8 cellular contexts compared by ENCODE assay signal in the genomic region with DNA sequence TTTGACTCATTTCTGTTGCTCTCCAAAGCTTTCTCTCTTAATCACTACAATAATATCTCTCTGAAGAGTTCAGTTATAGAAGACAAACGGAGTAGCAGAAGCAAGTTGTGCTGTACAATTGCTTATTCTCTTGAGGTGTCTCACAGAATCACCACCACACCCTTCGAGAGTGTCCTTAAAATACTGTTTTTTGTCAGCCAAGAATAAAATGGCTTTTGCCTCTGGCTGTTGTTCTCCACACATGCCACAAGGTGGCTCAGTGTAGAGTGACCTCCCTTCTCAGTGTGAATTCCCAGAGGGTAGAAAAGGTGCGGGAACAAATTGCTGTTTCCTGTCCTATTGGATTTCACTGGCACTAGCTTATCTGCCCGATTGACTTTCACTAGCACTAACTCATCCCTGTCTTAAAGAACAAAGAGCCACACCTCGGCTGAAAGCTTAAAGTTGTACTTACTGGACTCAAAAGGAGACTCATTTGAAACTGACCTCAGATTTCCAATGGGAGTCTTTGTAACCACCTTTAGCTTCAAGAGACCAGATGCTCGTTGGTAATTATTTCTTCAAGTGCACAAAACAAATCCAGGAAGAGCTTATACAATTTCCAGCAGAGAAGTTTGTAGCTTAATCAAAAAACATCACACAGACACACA.
DNase-seq lines count a peak whose midpoint lies in the region; TF ChIP-seq lines count a peak whose summit lies in the region.

No MANE protein-coding gene starts in this region.

- H3K36me3 ChIP-seq in HEK293 (ENCODE audit: control insufficient read depth in 2 of 2, insufficient read depth in 1 of 2, low read length in 2 of 2) (no peaks in the 10 kb centered on the region), thymus (ENCODE audit: control insufficient read depth, insufficient read depth) (no peaks in the 10 kb centered on the region)

- DNase-seq in GM10266 (ENCODE audit: extremely low spot score) (peak; percentile 28), NCI-H1092 treated with DMSO at 0.1 percent for 48 hours (lab: John Stamatoyannopoulos, UW) (peak; percentile 24), chondrocyte (ENCODE audit: low spot score) (no peak), medulla oblongata (ENCODE audit: extremely low spot score) (peak; percentile 50), hippocampal formation (lab: John Stamatoyannopoulos, UW) (no peak)
- peak; percentile 53 for DNase-seq in T-helper 2 cell treated with Interferon-gamma antibody and Interleukin-4, amounts not matched to agents 5 μg/mL and 100 μg/mL, for 36 hours (ENCODE audit: low spot score)

- H3K27me3 Mint-ChIP-seq in T-helper 2 cell treated with Interferon-gamma antibody and Interleukin-4, amounts not matched to agents 5 μg/mL and 100 μg/mL, for 36 hours (ENCODE audit: low read depth), result no peaks in the 10 kb centered on the region
- H3K27me3 Mint-ChIP-seq in chondrocyte (ENCODE audit: low read depth), result peaks cover 22% of the 10 kb centered on the region

- H3K27me3 ChIP-seq in thymus (ENCODE audit: control insufficient read depth, insufficient read depth), result no peaks in the 10 kb centered on the region

- peaks cover 58% of the 10 kb centered on the region for H3K4me1 Mint-ChIP-seq in T-helper 2 cell treated with Interferon-gamma antibody and Interleukin-4, amounts not matched to agents 5 μg/mL and 100 μg/mL, for 36 hours (ENCODE audit: low read depth)
- H3K4me1 Mint-ChIP-seq in chondrocyte (ENCODE audit: low read depth), result peaks cover 3% of the 10 kb centered on the region

- no peak overlapping the region for H3K4me3 ChIP-seq in HEK293 (ENCODE audit: low read depth, low read length)
- H3K4me3 ChIP-seq in thymus (ENCODE audit: low read length), result no peak overlapping the region

- TF ChIP-seq CTCF in GM10266 (IDR thresholded peaks at IDR 0.05; ENCODE audit: control insufficient read depth, insufficient read depth, low read depth, missing control alignments), result peak; percentile 72
- peak; percentile 33; the same call in 1 of the 2 replicates for TF ChIP-seq CTCF in HEK293 (tag by site-specific recombination; IDR thresholded peaks at IDR 0.05)
- TF ChIP-seq CTCF in chondrocyte (IDR thresholded peaks at IDR 0.05), result peak; percentile 77

- 34% methylated on average over 6 of the region's 6 CpGs for WGBS in thymus

- peak overlapping the region; percentile 65 for H3K4me3 Mint-ChIP-seq in T-helper 2 cell treated with Interferon-gamma antibody and Interleukin-4, amounts not matched to agents 5 μg/mL and 100 μg/mL, for 36 hours
- no peak overlapping the region for H3K4me3 Mint-ChIP-seq in chondrocyte (ENCODE audit: unreplicated experiment)

- H3K27ac Mint-ChIP-seq in T-helper 2 cell treated with Interferon-gamma antibody and Interleukin-4, amounts not matched to agents 5 μg/mL and 100 μg/mL, for 36 hours, result peak overlapping the region; percentile 78
- H3K27ac Mint-ChIP-seq in chondrocyte (ENCODE audit: unreplicated experiment), result no peak overlapping the region

- H3K4me1 ChIP-seq in HEK293 (ENCODE audit: control insufficient read depth, insufficient read depth, low read length) (no peaks in the 10 kb centered on the region), thymus (ENCODE audit: control insufficient read depth, insufficient read depth, low read length) (peaks cover 22% of the 10 kb centered on the region)

- H3K9me3 Mint-ChIP-seq in T-helper 2 cell treated with Interferon-gamma antibody and Interleukin-4, amounts not matched to agents 5 μg/mL and 100 μg/mL, for 36 hours, result peaks cover 6% of the 10 kb centered on the region
- H3K9me3 Mint-ChIP-seq in chondrocyte (ENCODE audit: low read depth), result no peaks in the 10 kb centered on the region

- no peaks in the 10 kb centered on the region for H3K9me3 ChIP-seq in HEK293 (ENCODE audit: control insufficient read depth, insufficient read depth, low read depth, low read length)
- no peaks in the 10 kb centered on the region for H3K9me3 ChIP-seq in thymus (ENCODE audit: control insufficient read depth)

- peaks cover 11% of the 10 kb centered on the region for H3K36me3 Mint-ChIP-seq in T-helper 2 cell treated with Interferon-gamma antibody and Interleukin-4, amounts not matched to agents 5 μg/mL and 100 μg/mL, for 36 hours (ENCODE audit: low read depth)
- no peaks in the 10 kb centered on the region for H3K36me3 Mint-ChIP-seq in chondrocyte (ENCODE audit: low read depth)

- POLR2A ChIA-PET in HEK293 (lab: Yijun Ruan, JAX), result interaction anchor here (0.6 kb wide), 1 partner anchor 1698 kb away, joined by 3 read pairs; no protein-coding TSS in a partner anchor

- no peak overlapping the region for H3K27ac ChIP-seq in HEK293 (ENCODE audit: extremely low read depth, low read depth, low read length)
- H3K27ac ChIP-seq in thymus (ENCODE audit: low read depth), result peak overlapping the region; percentile 46

- CTCF ChIA-PET in HEK293 (lab: Yijun Ruan, JAX), result interaction anchor here (0.6 to 2.3 kb wide), 15 partner anchors 10 to 664 kb away, joined by 3 to 28 read pairs (median 5); no protein-coding TSS in a partner anchor

TF ChIP-seq in HEK293, 187 proteins besides CTCF, POLR2A, EP300 and RAD21:
- TF ChIP-seq ZNF843 (tag by site-specific recombination; IDR thresholded peaks at IDR 0.05), result 0 out of 2 replicates have a peak, but pooled peaks have one; percentile 44
- TF ChIP-seq ZNF174 (tag by site-specific recombination; IDR thresholded peaks at IDR 0.05), result no peak
- TF ChIP-seq, protein P1, sequence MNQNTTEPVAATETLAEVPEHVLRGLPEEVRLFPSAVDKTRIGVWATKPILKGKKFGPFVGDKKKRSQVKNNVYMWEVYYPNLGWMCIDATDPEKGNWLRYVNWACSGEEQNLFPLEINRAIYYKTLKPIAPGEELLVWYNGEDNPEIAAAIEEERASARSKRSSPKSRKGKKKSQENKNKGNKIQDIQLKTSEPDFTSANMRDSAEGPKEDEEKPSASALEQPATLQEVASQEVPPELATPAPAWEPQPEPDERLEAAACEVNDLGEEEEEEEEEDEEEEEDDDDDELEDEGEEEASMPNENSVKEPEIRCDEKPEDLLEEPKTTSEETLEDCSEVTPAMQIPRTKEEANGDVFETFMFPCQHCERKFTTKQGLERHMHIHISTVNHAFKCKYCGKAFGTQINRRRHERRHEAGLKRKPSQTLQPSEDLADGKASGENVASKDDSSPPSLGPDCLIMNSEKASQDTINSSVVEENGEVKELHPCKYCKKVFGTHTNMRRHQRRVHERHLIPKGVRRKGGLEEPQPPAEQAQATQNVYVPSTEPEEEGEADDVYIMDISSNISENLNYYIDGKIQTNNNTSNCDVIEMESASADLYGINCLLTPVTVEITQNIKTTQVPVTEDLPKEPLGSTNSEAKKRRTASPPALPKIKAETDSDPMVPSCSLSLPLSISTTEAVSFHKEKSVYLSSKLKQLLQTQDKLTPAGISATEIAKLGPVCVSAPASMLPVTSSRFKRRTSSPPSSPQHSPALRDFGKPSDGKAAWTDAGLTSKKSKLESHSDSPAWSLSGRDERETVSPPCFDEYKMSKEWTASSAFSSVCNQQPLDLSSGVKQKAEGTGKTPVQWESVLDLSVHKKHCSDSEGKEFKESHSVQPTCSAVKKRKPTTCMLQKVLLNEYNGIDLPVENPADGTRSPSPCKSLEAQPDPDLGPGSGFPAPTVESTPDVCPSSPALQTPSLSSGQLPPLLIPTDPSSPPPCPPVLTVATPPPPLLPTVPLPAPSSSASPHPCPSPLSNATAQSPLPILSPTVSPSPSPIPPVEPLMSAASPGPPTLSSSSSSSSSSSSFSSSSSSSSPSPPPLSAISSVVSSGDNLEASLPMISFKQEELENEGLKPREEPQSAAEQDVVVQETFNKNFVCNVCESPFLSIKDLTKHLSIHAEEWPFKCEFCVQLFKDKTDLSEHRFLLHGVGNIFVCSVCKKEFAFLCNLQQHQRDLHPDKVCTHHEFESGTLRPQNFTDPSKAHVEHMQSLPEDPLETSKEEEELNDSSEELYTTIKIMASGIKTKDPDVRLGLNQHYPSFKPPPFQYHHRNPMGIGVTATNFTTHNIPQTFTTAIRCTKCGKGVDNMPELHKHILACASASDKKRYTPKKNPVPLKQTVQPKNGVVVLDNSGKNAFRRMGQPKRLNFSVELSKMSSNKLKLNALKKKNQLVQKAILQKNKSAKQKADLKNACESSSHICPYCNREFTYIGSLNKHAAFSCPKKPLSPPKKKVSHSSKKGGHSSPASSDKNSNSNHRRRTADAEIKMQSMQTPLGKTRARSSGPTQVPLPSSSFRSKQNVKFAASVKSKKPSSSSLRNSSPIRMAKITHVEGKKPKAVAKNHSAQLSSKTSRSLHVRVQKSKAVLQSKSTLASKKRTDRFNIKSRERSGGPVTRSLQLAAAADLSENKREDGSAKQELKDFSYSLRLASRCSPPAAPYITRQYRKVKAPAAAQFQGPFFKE (tag by site-specific recombination; IDR thresholded peaks at IDR 0.05; ENCODE audit: borderline replicate concordance), result no peak
- no peak for TF ChIP-seq ZNF394 (tag by site-specific recombination; IDR thresholded peaks at IDR 0.05; ENCODE audit: borderline replicate concordance)
- peak; percentile 55; the same call in 1 of the 2 replicates for TF ChIP-seq ZNF561 (tag by site-specific recombination; IDR thresholded peaks at IDR 0.05; ENCODE audit: borderline replicate concordance)
- TF ChIP-seq ZNF654 (tag by site-specific recombination; IDR thresholded peaks at IDR 0.05; ENCODE audit: low read depth), result peak; percentile 52
- no peak for TF ChIP-seq ZFHX2 (tag by site-specific recombination; conservative IDR thresholded peaks at IDR 0.05)
- TF ChIP-seq, protein P2, sequence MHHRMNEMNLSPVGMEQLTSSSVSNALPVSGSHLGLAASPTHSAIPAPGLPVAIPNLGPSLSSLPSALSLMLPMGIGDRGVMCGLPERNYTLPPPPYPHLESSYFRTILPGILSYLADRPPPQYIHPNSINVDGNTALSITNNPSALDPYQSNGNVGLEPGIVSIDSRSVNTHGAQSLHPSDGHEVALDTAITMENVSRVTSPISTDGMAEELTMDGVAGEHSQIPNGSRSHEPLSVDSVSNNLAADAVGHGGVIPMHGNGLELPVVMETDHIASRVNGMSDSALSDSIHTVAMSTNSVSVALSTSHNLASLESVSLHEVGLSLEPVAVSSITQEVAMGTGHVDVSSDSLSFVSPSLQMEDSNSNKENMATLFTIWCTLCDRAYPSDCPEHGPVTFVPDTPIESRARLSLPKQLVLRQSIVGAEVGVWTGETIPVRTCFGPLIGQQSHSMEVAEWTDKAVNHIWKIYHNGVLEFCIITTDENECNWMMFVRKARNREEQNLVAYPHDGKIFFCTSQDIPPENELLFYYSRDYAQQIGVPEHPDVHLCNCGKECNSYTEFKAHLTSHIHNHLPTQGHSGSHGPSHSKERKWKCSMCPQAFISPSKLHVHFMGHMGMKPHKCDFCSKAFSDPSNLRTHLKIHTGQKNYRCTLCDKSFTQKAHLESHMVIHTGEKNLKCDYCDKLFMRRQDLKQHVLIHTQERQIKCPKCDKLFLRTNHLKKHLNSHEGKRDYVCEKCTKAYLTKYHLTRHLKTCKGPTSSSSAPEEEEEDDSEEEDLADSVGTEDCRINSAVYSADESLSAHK (tag by site-specific recombination; IDR thresholded peaks at IDR 0.05), result peak; percentile 56; the same call in 1 of the 2 replicates
- TF ChIP-seq ZNF211 (tag by site-specific recombination; IDR thresholded peaks at IDR 0.05; ENCODE audit: low read depth), result no peak

Comparison
In these comparisons a context has a peak if more than half of its experiments do, and no peak if none do; other contexts are left out.
1. DNase-seq: peak in GM10266 (single experiment), NCI-H1092 treated with DMSO at 0.1 percent for 48 hours (single experiment), T-helper 2 cell treated with Interferon-gamma antibody and Interleukin-4, amounts not matched to agents 5 μg/mL and 100 μg/mL, for 36 hours (single experiment) and medulla oblongata (single experiment); none in chondrocyte (single experiment) and hippocampal formation (0 of 2).
2. Peak in every context shown above with its lines, with median percentiles within 50 percentile points of each other: CTCF ChIP-seq.